ENCODE assay signal across 15 cellular contexts in genomic region chr9:20292002-20292401, GRCh38.
DNase-seq lines count a peak whose midpoint lies in the region; ATAC-seq and TF ChIP-seq lines count a peak whose summit lies in the region.
"Had no signal": no experiment of that assay in that cellular context is flagged by ENCODE, and none has a peak within 500 bp of the region (broad histone marks: within the 10 kb centered on the region; RNA-seq: fewer than 3 reads in every experiment).

No MANE protein-coding gene starts in this region.

- peaks cover 16 to 44% of the 10 kb centered on the region in 2 donors for H3K9me3 Mint-ChIP-seq in stimulated activated naive CD8-positive, alpha-beta T cell treated with anti-CD3 and anti-CD28 coated beads, Interleukin-15, amount 100 ng/mL, for 72 hours

- H3K27me3 ChIP-seq in cardiac muscle cell (no peaks in the 10 kb centered on the region), heart left ventricle (no peaks in the 10 kb centered on the region), SJSA1 (replicated peaks) (no peaks in the 10 kb centered on the region)
- H3K27me3 ChIP-seq: neutrophil had no signal

- intact Hi-C loops in heart left ventricle (cut with DNase I) = no loop called here

- no peak overlapping the region for H3K4me3 ChIP-seq in cardiac muscle cell
- H3K4me3 ChIP-seq in heart left ventricle = no peak overlapping the region
- H3K4me3 ChIP-seq in SJSA1 = peak overlapping the region; percentile 14
- no peak overlapping the region for H3K4me3 ChIP-seq in fibroblast of the aortic adventitia (ENCODE audit: low read depth, low read length)

- H3K27ac Mint-ChIP-seq in stimulated activated naive CD8-positive, alpha-beta T cell treated with anti-CD3 and anti-CD28 coated beads, Interleukin-15, amount 100 ng/mL, for 72 hours = no peak overlapping the region
- H3K27ac Mint-ChIP-seq: activated CD4-positive, alpha-beta T cell treated with anti-CD3 and anti-CD28 coated beads for 36 hours; immature natural killer cell had no signal

- H3K4me1 Mint-ChIP-seq in stimulated activated naive CD8-positive, alpha-beta T cell treated with anti-CD3 and anti-CD28 coated beads, Interleukin-15, amount 100 ng/mL, for 72 hours = no peaks in the 10 kb centered on the region
- H3K4me1 Mint-ChIP-seq: activated CD4-positive, alpha-beta T cell treated with anti-CD3 and anti-CD28 coated beads for 36 hours had no signal

- H3K36me3 ChIP-seq in cardiac muscle cell (no peaks in the 10 kb centered on the region), heart left ventricle (no peaks in the 10 kb centered on the region), SJSA1 (no peaks in the 10 kb centered on the region)
- H3K36me3 ChIP-seq: neutrophil had no signal

- 70 to 78% (median 72%) methylated on average over 4 of the region's 4 CpGs for WGBS in heart left ventricle, 4 donors

- TF ChIP-seq POLR2A in heart left ventricle (IDR thresholded peaks at IDR 0.05) = no peak

- TF ChIP-seq CTCF in cardiac muscle cell (IDR thresholded peaks at IDR 0.05; ENCODE audit: low read depth, low read length) (peak; percentile 14), heart left ventricle (IDR thresholded peaks at IDR 0.05) (peak in 1 of 12 donors; percentile 6), fibroblast of the aortic adventitia (IDR thresholded peaks at IDR 0.05; ENCODE audit: insufficient read depth, low read length) (peak; percentile 14), GM20000 (IDR thresholded peaks at IDR 0.05; ENCODE audit: extremely low read depth, missing control alignments) (no peak)

- no peak overlapping the region for H3K27ac ChIP-seq in cardiac muscle cell
- H3K27ac ChIP-seq in heart left ventricle = no peak overlapping the region
- peak overlapping the region; percentile 88 for H3K27ac ChIP-seq in SJSA1
- H3K27ac ChIP-seq: neutrophil had no signal

- no peak for ATAC-seq in heart left ventricle
- ATAC-seq in stimulated activated naive CD8-positive, alpha-beta T cell treated with anti-CD3 and anti-CD28 coated beads, Interleukin-15, amount 100 ng/mL, for 72 hours = no peak
- ATAC-seq: activated CD4-positive, alpha-beta T cell treated with anti-CD3 and anti-CD28 coated beads for 36 hours had no signal

- H3K9me3 ChIP-seq in cardiac muscle cell (ENCODE audit: low read depth) (no peaks in the 10 kb centered on the region), heart left ventricle (peaks cover 0 to 9% (median 0%) of the 10 kb centered on the region in 12 donors), SJSA1 (replicated peaks) (no peaks in the 10 kb centered on the region)
- H3K9me3 ChIP-seq: neutrophil had no signal

- H3K4me1 ChIP-seq in cardiac muscle cell (ENCODE audit: low read depth) = no peaks in the 10 kb centered on the region
- peaks cover 0 to 12% (median 0%) of the 10 kb centered on the region in 12 donors for H3K4me1 ChIP-seq in heart left ventricle
- peaks cover 19% of the 10 kb centered on the region for H3K4me1 ChIP-seq in SJSA1 (replicated peaks)

- H3K27me3 Mint-ChIP-seq in stimulated activated naive CD8-positive, alpha-beta T cell treated with anti-CD3 and anti-CD28 coated beads, Interleukin-15, amount 100 ng/mL, for 72 hours = no peaks in the 10 kb centered on the region
- H3K27me3 Mint-ChIP-seq: activated CD4-positive, alpha-beta T cell treated with anti-CD3 and anti-CD28 coated beads for 36 hours had no signal

- DNase-seq in cardiac muscle cell (ENCODE audit: low read depth in 1 of 2, low spot score in 1 of 2) = peak in 1 of 2 donors; percentile 17
- no peak for DNase-seq in heart left ventricle
- peak; percentile 51 to 59 for DNase-seq in SJSA1 (ENCODE audit: low read depth in 1 of 2, low spot score in 2 of 2)
- peak; percentile 10 for DNase-seq in fibroblast of the aortic adventitia (ENCODE audit: low read depth)
- no peak for DNase-seq in GM20000 (ENCODE audit: low spot score)
- DNase-seq in stimulated activated CD8-positive, alpha-beta memory T cell treated with anti-CD3 and anti-CD28 coated beads, Interleukin-4, amount 100 ng/mL, for 48 hours = no peak
- no peak for DNase-seq in stimulated activated naive CD8-positive, alpha-beta T cell treated with anti-CD3 and anti-CD28 coated beads, Interleukin-15, amount 100 ng/mL, for 72 hours
- DNase-seq in NCI-H748 (lab: John Stamatoyannopoulos, UW; ENCODE audit: unreplicated experiment) = no peak
- DNase-seq: activated CD4-positive, alpha-beta T cell treated with anti-CD3 and anti-CD28 coated beads for 36 hours; activated gamma-delta T cell treated with Interleukin-2 at 50 U/mL for 16 hours; AML-193; immature natural killer cell; Right ventricle myocardium superior; stimulated activated CD4-positive, alpha-beta T cell treated with anti-CD3 and anti-CD28 coated beads, Interleukin-1b, Interleukin-23, amount 100 ng/mL, for 48 hours had no signal

- no peak overlapping the region for H3K4me3 Mint-ChIP-seq in stimulated activated naive CD8-positive, alpha-beta T cell treated with anti-CD3 and anti-CD28 coated beads, Interleukin-15, amount 100 ng/mL, for 72 hours
- H3K4me3 Mint-ChIP-seq: activated CD4-positive, alpha-beta T cell treated with anti-CD3 and anti-CD28 coated beads for 36 hours; immature natural killer cell had no signal

Comparison
In these comparisons a context has a peak if more than half of its experiments do, and no peak if none do; other contexts are left out.
1. DNase-seq: peak in SJSA1 (2 of 2) and fibroblast of the aortic adventitia (single experiment); none in heart left ventricle (0 of 5), GM20000 (single experiment), stimulated activated CD8-positive, alpha-beta memory T cell treated with anti-CD3 and anti-CD28 coated beads, Interleukin-4, amount 100 ng/mL, for 48 hours (single experiment), stimulated activated naive CD8-positive, alpha-beta T cell treated with anti-CD3 and anti-CD28 coated beads, Interleukin-15, amount 100 ng/mL, for 72 hours (0 of 2) and NCI-H748 (single experiment).